ENCODE assay signal across 8 cellular contexts in genomic region chr2:205681836-205682238, GRCh38. TPM values are rescaled to one million over a fixed set of nuclear protein-coding genes. Genes with fewer than 3 reads are reported as not detected.
A peak's percentile ranks its signal among the peaks of the same experiment; 100 is the strongest.
DNase-seq lines count a peak whose midpoint lies in the region; ATAC-seq and TF ChIP-seq lines count a peak whose summit lies in the region.

No MANE protein-coding gene starts in this region.

- peak overlapping the region; percentile 66; the same call in 1 of the 2 replicates for H3K9ac ChIP-seq in HUES48 (ENCODE audit: low read depth, low read length)

- H3K36me3 ChIP-seq in HUES48 (ENCODE audit: control insufficient read depth, insufficient read depth, low read length) = no peaks in the 10 kb centered on the region
- no peaks in the 10 kb centered on the region for H3K36me3 ChIP-seq in tibial artery

- DNase-seq in AG09309 (ENCODE audit: low read depth) = no peak
- DNase-seq in astrocyte of the hippocampus (ENCODE audit: low read depth, low spot score) = peak; percentile 71
- no peak for DNase-seq in left colon
- no peak for DNase-seq in tibial artery
- no peak for DNase-seq in NCI-H1048 (lab: John Stamatoyannopoulos, UW)
- no peak for DNase-seq in NK-92 (lab: John Stamatoyannopoulos, UW; ENCODE audit: unreplicated experiment)

- no peak for TF ChIP-seq CTCF in AG09309 (IDR thresholded peaks at IDR 0.05; ENCODE audit: control insufficient read depth, insufficient read depth, low read depth, low read length, missing control alignments)
- no peak for TF ChIP-seq CTCF in tibial artery (IDR thresholded peaks at IDR 0.05)

- peak; percentile 35 for ATAC-seq in GM18517 (IDR thresholded peaks at IDR 0.05; ENCODE audit: unreplicated experiment)
- ATAC-seq in left colon = peak; percentile 24

- peaks cover 45% of the 10 kb centered on the region for H3K4me1 ChIP-seq in HUES48 (ENCODE audit: control insufficient read depth, insufficient read depth, low read length)
- peaks cover 0 to 46% (median 30%) of the 10 kb centered on the region in 4 donors for H3K4me1 ChIP-seq in tibial artery

- peaks cover 56% of the 10 kb centered on the region for H3K27me3 ChIP-seq in HUES48 (ENCODE audit: control insufficient read depth, insufficient read depth, low read length)
- peaks cover 0 to 19% of the 10 kb centered on the region in 2 donors for H3K27me3 ChIP-seq in tibial artery

- H3K9me3 ChIP-seq in HUES48 (ENCODE audit: control insufficient read depth, insufficient read depth, low read length) (no peaks in the 10 kb centered on the region), tibial artery (no peaks in the 10 kb centered on the region)

- intact Hi-C loops in left colon (cut with DNase I, micrococcal nuclease) = no loop called here
- intact Hi-C loops in tibial artery (cut with DNase I; ENCODE audit: low total_unique reads) = loop anchor here (5.0 kb wide), 1 partner anchor 1420 kb away; no protein-coding TSS in a partner anchor

- H3K4me3 ChIP-seq in AG09309 (ENCODE audit: control insufficient read depth, low read depth, low read length) (peak overlapping the region; percentile 58), HUES48 (ENCODE audit: low read depth, low read length) (peak overlapping the region; percentile 70), tibial artery (peak overlapping the region; percentile 59 to 79)

- H3K27ac ChIP-seq in HUES48 (ENCODE audit: low read depth, low read length) (peak overlapping the region; percentile 72), tibial artery (peak overlapping the region; percentile 68 to 79)

RNA-seq across cellular contexts. Expression of gene NRP2, which starts 0.5 kb away (rescaled TPM):
- total RNA-seq in left colon = 10 to 100 TPM in 1 of 2 donors, 1 to 10 TPM in 1; 3.8 to 42.6 TPM
